ENCODE assay signal across 9 cellular contexts in the genomic region with DNA sequence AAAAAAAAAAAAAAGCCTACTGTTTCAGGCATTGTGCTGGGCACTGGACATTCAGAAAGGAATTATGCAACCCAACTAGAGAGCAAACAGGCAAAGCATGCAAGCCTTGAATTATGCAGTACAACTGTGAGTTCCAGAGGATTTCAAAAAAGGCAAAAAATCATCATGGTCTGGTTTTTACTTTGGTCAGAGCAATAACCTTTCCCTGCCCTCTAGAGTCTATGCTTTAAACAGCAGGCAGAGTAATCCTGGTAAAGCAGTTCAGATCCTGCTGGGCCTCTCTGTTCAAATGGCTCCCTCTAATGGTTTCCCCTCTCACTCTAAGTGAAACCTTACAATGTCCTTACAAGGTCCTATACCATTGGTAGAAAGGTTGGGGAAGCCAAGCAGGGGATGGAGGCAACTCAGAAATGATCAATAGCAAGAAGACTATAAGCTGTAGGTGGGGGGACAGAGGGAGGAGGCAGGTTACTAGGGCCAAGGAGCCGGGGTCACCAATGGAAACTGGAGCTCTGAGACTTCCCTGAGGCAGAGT. TPM values are rescaled to one million over a fixed set of nuclear protein-coding genes. Genes with fewer than 3 reads are reported as not detected.
DNase-seq lines count a peak whose midpoint lies in the region; ATAC-seq and TF ChIP-seq lines count a peak whose summit lies in the region.
"Had no signal": no experiment of that assay in that cellular context is flagged by ENCODE, and none has a peak within 500 bp of the region (broad histone marks: within the 10 kb centered on the region; RNA-seq: fewer than 3 reads in every experiment).

No MANE protein-coding gene starts in this region.

- no peaks in the 10 kb centered on the region for H3K27me3 Mint-ChIP-seq in chondrocyte (ENCODE audit: low read depth)

- H3K4me1 Mint-ChIP-seq in chondrocyte (ENCODE audit: low read depth) = peaks cover 51% of the 10 kb centered on the region

- peak overlapping the region; percentile 53 for H3K27ac Mint-ChIP-seq in chondrocyte (ENCODE audit: unreplicated experiment)

- no peaks in the 10 kb centered on the region for H3K36me3 Mint-ChIP-seq in chondrocyte (ENCODE audit: low read depth)

- H3K9me3 Mint-ChIP-seq in chondrocyte (ENCODE audit: low read depth) = no peaks in the 10 kb centered on the region

- H3K4me3 Mint-ChIP-seq in chondrocyte (ENCODE audit: unreplicated experiment) = no peak overlapping the region

- H3K4me3 ChIP-seq in AG10803 (ENCODE audit: low read length) = no peak overlapping the region
- H3K4me3 ChIP-seq in GM12875 (ENCODE audit: low read depth, low read length) = no peak overlapping the region
- H3K4me3 ChIP-seq: skin epidermis had no signal

- TF ChIP-seq CTCF in AG10803 (conservative IDR thresholded peaks at IDR 0.05; ENCODE audit: low read length) (peak; percentile 99), GM12875 (IDR thresholded peaks at IDR 0.05; ENCODE audit: borderline replicate concordance, insufficient read depth, low read depth, low read length) (peak; percentile 77), chondrocyte (IDR thresholded peaks at IDR 0.05) (peak; percentile 93)

- DNase-seq in AG10803 (ENCODE audit: low read depth) (peak; percentile 94), NCI-H146 (lab: John Stamatoyannopoulos, UW) (peak; percentile 77), SKM-1 (lab: John Stamatoyannopoulos, UW; ENCODE audit: unreplicated experiment) (peak; percentile 84), chondrocyte (ENCODE audit: low spot score) (no peak), left colon (no peak), stromal cell of bone marrow (ENCODE audit: low read depth) (peak; percentile 90)

- peak; percentile 51 for ATAC-seq in left colon
- ATAC-seq in GM21526 (IDR thresholded peaks at IDR 0.05; ENCODE audit: low FRiP score, unreplicated experiment) = no peak

- intact Hi-C loops in left colon (cut with DNase I, micrococcal nuclease) = loop anchor here (2.0 to 5.0 kb wide), 2 partner anchors 40 to 42 kb away; partner anchors contain the start of gene C17orf50 (in 1 of the 2)

RNA-seq across cellular contexts. Expression of gene TAF15, which starts 4.6 kb away (rescaled TPM):
- 123 to 168 TPM (median 135 TPM) in 3 replicates for total RNA-seq in chondrocyte
- total RNA-seq in left colon = 100 to 1,000 TPM; 112 to 143 TPM

RNA-seq across cellular contexts. Expression of gene MMP28, which starts 9.3 kb away (rescaled TPM):
- total RNA-seq in chondrocyte = 5.1 to 8.6 TPM (median 7.9 TPM) in 3 replicates
- 10 to 100 TPM; 62.7 to 83.0 TPM for total RNA-seq in left colon

RNA-seq across cellular contexts. Expression of gene C17orf50, which starts 44.0 kb away (rescaled TPM):
- total RNA-seq in chondrocyte = not detected in 3 replicates
- not detected for total RNA-seq in left colon

RNA-seq across cellular contexts. Expression of gene GAS2L2, which starts 51.7 kb away (rescaled TPM):
- total RNA-seq in chondrocyte (not detected in 3 replicates), left colon (under 1 TPM in 1 of 2 donors, not detected in 1; 0.08 TPM)

Comparison
In these comparisons a context has a peak if more than half of its experiments do, and no peak if none do; other contexts are left out.
1. DNase-seq: peak in AG10803 (single experiment), NCI-H146 (single experiment), SKM-1 (single experiment) and stromal cell of bone marrow (single experiment); none in chondrocyte (single experiment) and left colon (0 of 2).
2. Peak in every context shown above with its lines, with median percentiles within 50 percentile points of each other: CTCF ChIP-seq.